In genomic region chr5:144170276-144171024, GRCh38 we compare ENCODE assay signal across 1 cellular context.
A peak's percentile ranks its signal among the peaks of the same experiment; 100 is the strongest.
TF ChIP-seq lines count a peak whose summit lies in the region.

Gene KCTD16 (plus strand): TSS chr5:144170873.
Gene YIPF5 (minus strand): TSS chr5:144170659. CDS start chr5:144169955, 704 bp downstream.

TF ChIP-seq in HepG2, 621 proteins besides CTCF, POLR2A, EP300 and RAD21 (continued from another document and continues in another):
- TF ChIP-seq NFAT5 (CRISPR knock-in tag; IDR thresholded peaks at IDR 0.05): no peak; the same call in 1 of the 2 replicates
- no peak for TF ChIP-seq SMYD3 (CRISPR knock-in tag; IDR thresholded peaks at IDR 0.05)
- no peak for TF ChIP-seq ZBTB2 (CRISPR knock-in tag; IDR thresholded peaks at IDR 0.05; ENCODE audit: low read depth)
- no peak for TF ChIP-seq ZNF75D (CRISPR knock-in tag; IDR thresholded peaks at IDR 0.05; ENCODE audit: borderline replicate concordance)
- no peak; the same call in 1 of the 2 replicates for TF ChIP-seq ETV5 (CRISPR knock-in tag; IDR thresholded peaks at IDR 0.05; ENCODE audit: borderline replicate concordance)
- TF ChIP-seq TAF15 (IDR thresholded peaks at IDR 0.05; ENCODE audit: low read depth, low read length, poor library complexity, severe bottlenecking): no peak
- TF ChIP-seq ZNF3 (CRISPR knock-in tag; IDR thresholded peaks at IDR 0.05): no peak
- no peak for TF ChIP-seq IRX3 (CRISPR knock-in tag; IDR thresholded peaks at IDR 0.05; ENCODE audit: borderline replicate concordance, low read depth)
- TF ChIP-seq GPN1 (CRISPR knock-in tag; IDR thresholded peaks at IDR 0.05; ENCODE audit: borderline replicate concordance): no peak
- TF ChIP-seq ZFP36L2 (CRISPR knock-in tag; IDR thresholded peaks at IDR 0.05): no peak
- TF ChIP-seq ZNF530 (CRISPR knock-in tag; IDR thresholded peaks at IDR 0.05; ENCODE audit: low read depth): no peak
- TF ChIP-seq JUN (CRISPR knock-in tag; IDR thresholded peaks at IDR 0.05): no peak
- no peak for TF ChIP-seq ZSCAN5A (CRISPR knock-in tag; IDR thresholded peaks at IDR 0.05; ENCODE audit: borderline replicate concordance)
- peak; percentile 57; the same call in 1 of the 2 replicates for TF ChIP-seq ZNF543 (CRISPR knock-in tag; IDR thresholded peaks at IDR 0.05)
- no peak for TF ChIP-seq HNF4G (IDR thresholded peaks at IDR 0.05; ENCODE audit: borderline replicate concordance, low read depth, low read length)
- TF ChIP-seq HNF4G (CRISPR knock-in tag; IDR thresholded peaks at IDR 0.05; ENCODE audit: borderline replicate concordance, low read depth): no peak
- TF ChIP-seq MTF1 (CRISPR knock-in tag; IDR thresholded peaks at IDR 0.05): no peak
- TF ChIP-seq HNF1A (IDR thresholded peaks at IDR 0.05; ENCODE audit: low read depth): no peak
- no peak; the same call in 1 of the 2 replicates for TF ChIP-seq HNF1A (CRISPR knock-in tag; IDR thresholded peaks at IDR 0.05; ENCODE audit: borderline replicate concordance)
- no peak for TF ChIP-seq ZNF83 (CRISPR knock-in tag; IDR thresholded peaks at IDR 0.05; ENCODE audit: borderline replicate concordance)
- TF ChIP-seq FOXM1 (CRISPR knock-in tag; IDR thresholded peaks at IDR 0.05): no peak
- no peak for TF ChIP-seq FOSL1 (CRISPR knock-in tag; IDR thresholded peaks at IDR 0.05; ENCODE audit: borderline replicate concordance)
- no peak for TF ChIP-seq ZC3H13 (CRISPR knock-in tag; IDR thresholded peaks at IDR 0.05)
- TF ChIP-seq PTBP1 (IDR thresholded peaks at IDR 0.05; ENCODE audit: low read depth, low read length, poor library complexity, severe bottlenecking): no peak
- TF ChIP-seq ZNF124 (CRISPR knock-in tag; IDR thresholded peaks at IDR 0.05): peak; percentile 58; the same call in 1 of the 2 replicates
- 0 out of 2 replicates have a peak, but pooled peaks have one; percentile 34 for TF ChIP-seq IKZF5 (CRISPR knock-in tag; IDR thresholded peaks at IDR 0.05)
- peak; percentile 42; the same call in 1 of the 2 replicates for TF ChIP-seq FOXA3 (CRISPR knock-in tag; IDR thresholded peaks at IDR 0.05)
- peak; percentile 75 for TF ChIP-seq TAF1 (CRISPR knock-in tag; IDR thresholded peaks at IDR 0.05)
- TF ChIP-seq PAXIP1 (CRISPR knock-in tag; conservative IDR thresholded peaks at IDR 0.05): peak; percentile 22; the same call in 1 of the 2 replicates
- TF ChIP-seq NFE2L2 (IDR thresholded peaks at IDR 0.05; ENCODE audit: low read length): no peak
- TF ChIP-seq REXO4 (CRISPR knock-in tag; IDR thresholded peaks at IDR 0.05; ENCODE audit: borderline replicate concordance): no peak
- peak; percentile 39; the same call in 1 of the 2 replicates for TF ChIP-seq TFDP1 (CRISPR knock-in tag; IDR thresholded peaks at IDR 0.05; ENCODE audit: borderline replicate concordance)
- TF ChIP-seq ZNF891 (CRISPR knock-in tag; IDR thresholded peaks at IDR 0.05): peak; percentile 85; the same call in 1 of the 2 replicates
- no peak for TF ChIP-seq ZNF207 (IDR thresholded peaks at IDR 0.05; ENCODE audit: borderline replicate concordance)
- TF ChIP-seq FOXP1 (IDR thresholded peaks at IDR 0.05): no peak
- TF ChIP-seq FOXP1 (CRISPR knock-in tag; IDR thresholded peaks at IDR 0.05): no peak
- TF ChIP-seq ZFP36L1 (CRISPR knock-in tag; IDR thresholded peaks at IDR 0.05): no peak
- TF ChIP-seq ZNF839 (CRISPR knock-in tag; IDR thresholded peaks at IDR 0.05; ENCODE audit: borderline replicate concordance): 0 out of 2 replicates have a peak, but pooled peaks have one; percentile 61
- TF ChIP-seq SCMH1 (CRISPR knock-in tag; IDR thresholded peaks at IDR 0.05; ENCODE audit: borderline replicate concordance): no peak
- no peak; the same call in 1 of the 2 replicates for TF ChIP-seq RFX5 (IDR thresholded peaks at IDR 0.05; ENCODE audit: low read depth, low read length)
- peak; percentile 79; the same call in 1 of the 2 replicates for TF ChIP-seq IRF2 (CRISPR knock-in tag; IDR thresholded peaks at IDR 0.05)
- TF ChIP-seq KAT8 (CRISPR knock-in tag; IDR thresholded peaks at IDR 0.05): peak; percentile 96
- TF ChIP-seq PHB2 (IDR thresholded peaks at IDR 0.05; ENCODE audit: partially characterized antibody): no peak
- TF ChIP-seq HDAC6 (IDR thresholded peaks at IDR 0.05; ENCODE audit: low read depth, low read length): no peak
- no peak for TF ChIP-seq MTA1 (CRISPR knock-in tag; IDR thresholded peaks at IDR 0.05; ENCODE audit: borderline replicate concordance)
- TF ChIP-seq ZNF263 (CRISPR knock-in tag; IDR thresholded peaks at IDR 0.05): no peak
- no peak for TF ChIP-seq TERF1 (CRISPR knock-in tag; IDR thresholded peaks at IDR 0.05)
- no peak for TF ChIP-seq ZNF607 (CRISPR knock-in tag; IDR thresholded peaks at IDR 0.05; ENCODE audit: borderline replicate concordance)
